In the genomic region with DNA sequence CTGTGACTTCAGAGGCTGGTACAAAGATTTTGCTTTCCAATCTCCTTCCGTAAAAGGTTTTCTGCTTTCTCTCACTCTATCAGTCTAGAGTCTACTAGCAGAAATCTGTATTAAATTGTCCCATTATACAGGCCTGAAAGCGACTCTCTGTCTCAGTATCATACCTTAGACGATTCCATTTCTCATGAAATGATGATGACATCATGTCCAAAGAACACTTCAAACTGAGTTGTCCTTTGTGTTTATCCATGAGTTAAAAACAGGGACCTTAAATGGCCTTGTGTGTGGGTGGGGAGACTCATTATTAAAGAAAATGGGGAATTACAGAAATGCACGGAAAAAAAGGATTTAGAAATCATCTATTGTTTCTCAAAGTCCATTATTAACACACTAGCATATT, we compare ENCODE assay signal across 26 cellular contexts. TPM values are rescaled to one million over a fixed set of nuclear protein-coding genes. Genes with fewer than 3 reads are reported as not detected.
A peak's percentile ranks its signal among the peaks of the same experiment; 100 is the strongest.
DNase-seq lines count a peak whose midpoint lies in the region; ATAC-seq and TF ChIP-seq lines count a peak whose summit lies in the region.
"Had no signal": no experiment of that assay in that cellular context is flagged by ENCODE, and none has a peak within 500 bp of the region (broad histone marks: within the 10 kb centered on the region; RNA-seq: fewer than 3 reads in every experiment).

No MANE protein-coding gene starts in this region.

- no peaks in the 10 kb centered on the region for H3K36me3 ChIP-seq in RWPE2 (ENCODE audit: low read depth)
- H3K36me3 ChIP-seq in spleen, result no peaks in the 10 kb centered on the region
- H3K36me3 ChIP-seq: cardiac muscle cell had no signal

- H3K27ac Mint-ChIP-seq in chondrocyte (ENCODE audit: unreplicated experiment), result no peak overlapping the region
- H3K27ac Mint-ChIP-seq: activated naive CD4-positive, alpha-beta T cell treated with anti-CD3 and anti-CD28 coated beads, Interleukin-2, amount 50 U/mL, for 24 hours; effector memory CD8-positive, alpha-beta T cell; GM23338; IgD-negative memory B cell had no signal

- H3K9me3 ChIP-seq in RWPE2 (ENCODE audit: severe bottlenecking) (no peaks in the 10 kb centered on the region), spleen (no peaks in the 10 kb centered on the region)

- no peak for TF ChIP-seq CTCF in RWPE2 (IDR thresholded peaks at IDR 0.05; ENCODE audit: poor library complexity, severe bottlenecking)
- no peak for TF ChIP-seq CTCF in fibroblast of mammary gland (conservative IDR thresholded peaks at IDR 0.05; ENCODE audit: control insufficient read depth, insufficient read depth, low read depth, low read length)
- no peak for TF ChIP-seq CTCF in spleen (IDR thresholded peaks at IDR 0.05 in 8 of 11, conservative IDR thresholded peaks at IDR 0.05 in 3 of 11)
- no peak for TF ChIP-seq CTCF in chondrocyte (IDR thresholded peaks at IDR 0.05)

- H3K27me3 ChIP-seq in RWPE2 (ENCODE audit: insufficient read depth, poor library complexity, severe bottlenecking) (no peaks in the 10 kb centered on the region), spleen (replicated peaks in 1 of 7) (no peaks in the 10 kb centered on the region)
- H3K27me3 ChIP-seq: cardiac muscle cell had no signal

- intact Hi-C loops in spleen (cut with DNase I; ENCODE audit: low total_unique reads), result no loop called here

- H3K4me1 Mint-ChIP-seq in chondrocyte (ENCODE audit: low read depth), result peaks cover 46% of the 10 kb centered on the region

- DNase-seq in HCEC 1CT (peak; percentile 53), RWPE2 (ENCODE audit: low spot score) (no peak), fibroblast of mammary gland (ENCODE audit: low read depth) (peak; percentile 59), spleen (no peak), NCI-H2171 (lab: John Stamatoyannopoulos, UW) (no peak), chondrocyte (ENCODE audit: low spot score) (no peak)
- no peak for DNase-seq in activated effector memory CD4-positive, alpha-beta T cell treated with anti-CD3 and anti-CD28 coated beads, Interleukin-2, amount 50 U/mL, for 16 hours
- DNase-seq: activated CD4-positive, alpha-beta T cell treated with anti-CD3 and anti-CD28 coated beads, Interleukin-2, amount 50 U/mL, for 48 hours; anterior cingulate cortex; C1 segment of cervical spinal cord; effector memory CD8-positive, alpha-beta T cell; NCI-H1105 treated with DMSO at 0.1 percent for 48 hours; NCI-H2029; NCI-H226; nucleus accumbens; small intestine; stimulated activated CD4-positive, alpha-beta T cell treated with anti-CD3 and anti-CD28 coated beads, Interleukin-2, amount 100 ng/mL, for 24 hours; T-helper 1 cell; trophoblast cell had no signal

- H3K27me3 Mint-ChIP-seq in chondrocyte (ENCODE audit: low read depth), result no peaks in the 10 kb centered on the region
- H3K27me3 Mint-ChIP-seq: activated naive CD4-positive, alpha-beta T cell treated with anti-CD3 and anti-CD28 coated beads, Interleukin-2, amount 50 U/mL, for 24 hours; effector memory CD8-positive, alpha-beta T cell; IgD-negative memory B cell had no signal

- TF ChIP-seq POLR2A in spleen (IDR thresholded peaks at IDR 0.05), result no peak

- H3K36me3 Mint-ChIP-seq in chondrocyte (ENCODE audit: low read depth), result no peaks in the 10 kb centered on the region
- H3K36me3 Mint-ChIP-seq: activated naive CD4-positive, alpha-beta T cell treated with anti-CD3 and anti-CD28 coated beads, Interleukin-2, amount 50 U/mL, for 24 hours had no signal

- H3K4me3 ChIP-seq in RWPE2 (ENCODE audit: severe bottlenecking) (no peak overlapping the region), fibroblast of mammary gland (ENCODE audit: control insufficient read depth, low read depth, low read length) (no peak overlapping the region), spleen (no peak overlapping the region)
- H3K4me3 ChIP-seq: cardiac muscle cell, coronary artery, GM23338 had no signal

- no peak overlapping the region for H3K4me3 Mint-ChIP-seq in chondrocyte (ENCODE audit: unreplicated experiment)
- H3K4me3 Mint-ChIP-seq: activated naive CD4-positive, alpha-beta T cell treated with anti-CD3 and anti-CD28 coated beads, Interleukin-2, amount 50 U/mL, for 24 hours; effector memory CD8-positive, alpha-beta T cell; GM23338; IgD-negative memory B cell had no signal

- ATAC-seq in RWPE2 (ENCODE audit: low read depth), result no peak
- ATAC-seq: effector memory CD8-positive, alpha-beta T cell; esophagus mucosa; GM23338; Panc1 had no signal

- no peaks in the 10 kb centered on the region for H3K9me3 Mint-ChIP-seq in chondrocyte (ENCODE audit: low read depth)
- H3K9me3 Mint-ChIP-seq: activated naive CD4-positive, alpha-beta T cell treated with anti-CD3 and anti-CD28 coated beads, Interleukin-2, amount 50 U/mL, for 24 hours; effector memory CD8-positive, alpha-beta T cell; GM23338 had no signal

- peak overlapping the region; percentile 90 for H3K27ac ChIP-seq in RWPE2 (ENCODE audit: poor library complexity, severe bottlenecking)
- peak overlapping the region in 7 of 8 donors; percentile 0 to 68 (median 49) for H3K27ac ChIP-seq in spleen
- H3K27ac ChIP-seq: cardiac muscle cell, coronary artery had no signal

- H3K4me1 ChIP-seq in RWPE2 (ENCODE audit: insufficient read depth, poor library complexity, severe bottlenecking) (peaks cover 19% of the 10 kb centered on the region), spleen (peaks cover 18 to 87% (median 40%) of the 10 kb centered on the region in 6 donors)

- whole genome bisulfite sequencing in spleen, 5 donors, result 60 to 83% (median 70%) methylated on average over 4 of the region's 4 CpGs

RNA-seq across cellular contexts. Expression of gene SLC44A3, which starts 21.0 kb away (rescaled TPM):
- total RNA-seq in spleen (1 to 10 TPM in 3 of 7 donors, under 1 TPM in 4; 0.65 to 4.0 (median 0.97) TPM), chondrocyte (1.5 to 2.5 TPM (median 2.2 TPM) in 3 replicates)
- polyA plus RNA-seq in spleen, result under 1 TPM; 0.28 to 0.58 (median 0.32) TPM
- polyA plus RNA-seq: IgD-negative memory B cell had no signal

Comparison
In these comparisons a context has a peak if more than half of its experiments do, and no peak if none do; other contexts are left out.
1. DNase-seq: peak in HCEC 1CT (single experiment) and fibroblast of mammary gland (single experiment); none in RWPE2 (single experiment), spleen (single experiment), NCI-H2171 (single experiment), chondrocyte (single experiment) and activated effector memory CD4-positive, alpha-beta T cell treated with anti-CD3 and anti-CD28 coated beads, Interleukin-2, amount 50 U/mL, for 16 hours (single experiment).